7 cellular contexts compared by ENCODE assay signal in genomic region chr3:111548060-111548459, GRCh38. TPM values are rescaled to one million over a fixed set of nuclear protein-coding genes. Genes with fewer than 3 reads are reported as not detected.
DNase-seq lines count a peak whose midpoint lies in the region; ATAC-seq and TF ChIP-seq lines count a peak whose summit lies in the region.

No MANE protein-coding gene starts in this region.

- peak overlapping the region in 2 of 8 donors; percentile 0 to 17 for H3K4me3 Mint-ChIP-seq in naive B cell

- H3K27me3 ChIP-seq in IMR-90 (ENCODE audit: control insufficient read depth, insufficient read depth, low read length) (no peaks in the 10 kb centered on the region; the same call in 1 of the 2 replicates), right cardiac atrium (ENCODE audit: control insufficient read depth, insufficient read depth) (no peaks in the 10 kb centered on the region)

- H3K9me3 Mint-ChIP-seq in naive B cell, result no peaks in the 10 kb centered on the region

- H2BK15ac ChIP-seq in IMR-90 (ENCODE audit: low read depth, low read length), result no peak overlapping the region

- H2BK5ac ChIP-seq in IMR-90 (ENCODE audit: low read depth, low read length, poor library complexity, severe bottlenecking), result no peak overlapping the region

- no peaks in the 10 kb centered on the region for H4K20me1 ChIP-seq in IMR-90 (ENCODE audit: insufficient read depth, low read length)

- no peak overlapping the region for H4K91ac ChIP-seq in IMR-90 (ENCODE audit: insufficient read depth, low read depth, low read length)

- peak; percentile 71 for ATAC-seq in GM18858 (IDR thresholded peaks at IDR 0.05; ENCODE audit: unreplicated experiment)
- ATAC-seq in GM21737 (IDR thresholded peaks at IDR 0.05; ENCODE audit: unreplicated experiment), result peak; percentile 63
- ATAC-seq in IMR-90 (ENCODE audit: low read depth), result no peak
- ATAC-seq in naive B cell (ENCODE audit: low read depth in 2 of 2), result peak; percentile 45 to 52
- no peak for ATAC-seq in right cardiac atrium

- intact Hi-C loops in IMR-90 (cut with micrococcal nuclease), result no loop called here
- intact Hi-C loops in right cardiac atrium (cut with DNase I), result no loop called here

- no peaks in the 10 kb centered on the region for H3K4me1 ChIP-seq in IMR-90 (ENCODE audit: control insufficient read depth, insufficient read depth, low read length)
- no peaks in the 10 kb centered on the region for H3K4me1 ChIP-seq in right cardiac atrium (ENCODE audit: control insufficient read depth, insufficient read depth, low read length)

- peak overlapping the region in 3 of 6 donors; percentile 1 to 82 (median 79) for H3K27ac Mint-ChIP-seq in naive B cell

- no TSS peak for BruUV-seq in IMR-90 (replicated peaks; lab: Mats Ljungman, UMichigan)

- DNase-seq in IMR-90 (peak; percentile 19), naive B cell (no peak), OCI-M2 (lab: John Stamatoyannopoulos, UW; ENCODE audit: unreplicated experiment) (no peak), right cardiac atrium (no peak), AG08395 (ENCODE audit: low spot score) (no peak)

- no peak overlapping the region; a peak in 1 of 4 replicates for H4K8ac ChIP-seq in IMR-90 (ENCODE audit: low read depth in 2 of 2, low read length in 2 of 2)

- no CpG with 5 or more reads among the region's 1 CpG for WGBS in IMR-90 (ENCODE audit: extremely low coverage in 2 of 2, insufficient read length in 1 of 2), 2 experiments
- WGBS in right cardiac atrium, result 89% methylated on average over 1 of the region's 1 CpG

- H3K9ac ChIP-seq in IMR-90 (ENCODE audit: low read depth, low read length), result no peak overlapping the region

- TF ChIP-seq CTCF in IMR-90 (conservative IDR thresholded peaks at IDR 0.05; ENCODE audit: low read depth, low read length), result no peak

- POLR2A ChIA-PET in IMR-90 (lab: Charles Lee; ENCODE audit: unreplicated experiment), result no interaction called here

- H3K27ac ChIP-seq in IMR-90 (ENCODE audit: insufficient read depth, low read length) (no peak overlapping the region), right cardiac atrium (ENCODE audit: low read length) (no peak overlapping the region)

- TF ChIP-seq POLR2A in IMR-90 (IDR thresholded peaks at IDR 0.05; ENCODE audit: low read depth, low read length), result no peak

- no peak overlapping the region for H3K56ac ChIP-seq in IMR-90 (ENCODE audit: extremely low read depth, insufficient read depth, low read length)

- no peak overlapping the region for H2AK9ac ChIP-seq in IMR-90 (replicated peaks; ENCODE audit: low read depth, low read length, poor library complexity)

- no peaks in the 10 kb centered on the region for H3K9me1 ChIP-seq in IMR-90 (ENCODE audit: insufficient read depth, low read length)

- no peaks in the 10 kb centered on the region for H3K9me3 ChIP-seq in IMR-90 (ENCODE audit: control insufficient read depth, insufficient read depth, low read length)
- no peaks in the 10 kb centered on the region for H3K9me3 ChIP-seq in right cardiac atrium (ENCODE audit: control insufficient read depth, low read length)

- no peak overlapping the region for H2BK120ac ChIP-seq in IMR-90 (ENCODE audit: low read depth, low read length)

- H3K79me1 ChIP-seq in IMR-90 (ENCODE audit: low read depth in 1 of 2, low read length in 2 of 2), result no peaks in the 10 kb centered on the region

- CTCF ChIA-PET in IMR-90 (lab: Yijun Ruan, JAX), result no interaction called here

- peaks cover 3 to 16% (median 6%) of the 10 kb centered on the region in 3 donors for H3K4me1 Mint-ChIP-seq in naive B cell

- H3K36me3 ChIP-seq in IMR-90 (ENCODE audit: control insufficient read depth, insufficient read depth, low read length), result no peaks in the 10 kb centered on the region

- H3K36me3 Mint-ChIP-seq in naive B cell, result no peaks in the 10 kb centered on the region

- TF ChIP-seq RAD21 in IMR-90 (IDR thresholded peaks at IDR 0.05; ENCODE audit: low read length), result no peak

- in situ Hi-C loops in IMR-90 (cut with MboI; ENCODE audit: low sequenced_read_pairs), result no loop called here

- no peak overlapping the region for H3K18ac ChIP-seq in IMR-90 (ENCODE audit: low read depth, low read length)

- no peak overlapping the region for H2AFZ ChIP-seq in IMR-90 (replicated peaks; ENCODE audit: low read length, poor library complexity)

- no peak overlapping the region for H3K4me3 ChIP-seq in IMR-90 (ENCODE audit: insufficient read depth, low read depth, low read length)
- no peak overlapping the region for H3K4me3 ChIP-seq in right cardiac atrium (ENCODE audit: low read length)

- H3K4ac ChIP-seq in IMR-90 (ENCODE audit: low read depth, low read length), result no peak overlapping the region

- H4K5ac ChIP-seq in IMR-90 (ENCODE audit: low read depth, low read length), result no peak overlapping the region

- no peak overlapping the region for H3K4me2 ChIP-seq in IMR-90 (ENCODE audit: low read depth, low read length)

- no peak overlapping the region for H3K14ac ChIP-seq in IMR-90 (replicated peaks; ENCODE audit: low read depth, low read length)

- no peaks in the 10 kb centered on the region for H3K27me3 Mint-ChIP-seq in naive B cell

- no peak overlapping the region for H3K23ac ChIP-seq in IMR-90 (ENCODE audit: low read depth, low read length)

- H2AK5ac ChIP-seq in IMR-90 (ENCODE audit: low read depth, low read length), result no peak overlapping the region

- no peak overlapping the region for H2BK20ac ChIP-seq in IMR-90 (ENCODE audit: low read depth, low read length)

- dilution Hi-C loops in IMR-90 (cut with HindIII; ENCODE audit: low sequenced_read_pairs, unreplicated experiment), result no loop called here

TF ChIP-seq in IMR-90, 13 proteins besides CTCF, POLR2A, EP300 and RAD21:
- TF ChIP-seq MXI1 (IDR thresholded peaks at IDR 0.05; ENCODE audit: borderline replicate concordance, low read depth, low read length) (no peak), RCOR1 (IDR thresholded peaks at IDR 0.05; ENCODE audit: insufficient replicate concordance, low read length) (no peak), NFE2L2 (IDR thresholded peaks at IDR 0.05; ENCODE audit: low read depth, low read length) (no peak), MAZ (IDR thresholded peaks at IDR 0.05; ENCODE audit: borderline replicate concordance, low read depth, low read length) (no peak), FOS (IDR thresholded peaks at IDR 0.05; ENCODE audit: low read depth, low read length) (no peak), CEBPB (IDR thresholded peaks at IDR 0.05; ENCODE audit: low read depth, low read length) (no peak), MAFK (IDR thresholded peaks at IDR 0.05; ENCODE audit: low read depth, low read length) (no peak), BHLHE40 (IDR thresholded peaks at IDR 0.05; ENCODE audit: low read depth, low read length) (no peak), USF2 (IDR thresholded peaks at IDR 0.05; ENCODE audit: low read depth, low read length) (no peak), RFX5 (IDR thresholded peaks at IDR 0.05; ENCODE audit: low read depth, low read length) (no peak), SMC3 (IDR thresholded peaks at IDR 0.05; ENCODE audit: low read depth, low read length) (no peak), CHD1 (IDR thresholded peaks at IDR 0.05; ENCODE audit: low read depth, low read length) (no peak)
- TF ChIP-seq, protein P1, sequence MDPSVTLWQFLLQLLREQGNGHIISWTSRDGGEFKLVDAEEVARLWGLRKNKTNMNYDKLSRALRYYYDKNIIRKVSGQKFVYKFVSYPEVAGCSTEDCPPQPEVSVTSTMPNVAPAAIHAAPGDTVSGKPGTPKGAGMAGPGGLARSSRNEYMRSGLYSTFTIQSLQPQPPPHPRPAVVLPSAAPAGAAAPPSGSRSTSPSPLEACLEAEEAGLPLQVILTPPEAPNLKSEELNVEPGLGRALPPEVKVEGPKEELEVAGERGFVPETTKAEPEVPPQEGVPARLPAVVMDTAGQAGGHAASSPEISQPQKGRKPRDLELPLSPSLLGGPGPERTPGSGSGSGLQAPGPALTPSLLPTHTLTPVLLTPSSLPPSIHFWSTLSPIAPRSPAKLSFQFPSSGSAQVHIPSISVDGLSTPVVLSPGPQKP (IDR thresholded peaks at IDR 0.05; ENCODE audit: borderline replicate concordance, low read depth, low read length), result no peak
TF ChIP-seq in IMR-90: peak in this region for 0.

RNA-seq across cellular contexts. Expression of gene CD96, which starts 6.1 kb away (rescaled TPM):
- total RNA-seq in IMR-90 (2012; rRNA removed), result 0.18 and 0.28 TPM in 2 replicates
- polyA plus RNA-seq in IMR-90 (2012; rRNA removed), result 0.05 and 0.06 TPM in 2 replicates
- 0.04 and 0.05 TPM in 2 replicates for polyA plus RNA-seq in IMR-90 (2012; cell fraction: cytosol; rRNA removed)
- 0.21 TPM in 1 of 2 replicates, not detected in the other for polyA plus RNA-seq in IMR-90 (2012; cell fraction: nucleus; rRNA removed; ENCODE audit: low replicate concordance)
- 100 to 1,000 TPM in 1 of 6 donors, 10 to 100 TPM in 2, 1 to 10 TPM in 3; 2.0 to 154 (median 38.9) TPM for polyA plus RNA-seq in naive B cell (ENCODE audit: low read depth in 6 of 6)
- total RNA-seq in right cardiac atrium, result 1 to 10 TPM in 1 of 4 donors, under 1 TPM in 3; 0.14 to 1.9 (median 0.49) TPM
- 0.16 TPM for polyA plus RNA-seq in right cardiac atrium

RNA-seq across cellular contexts. Expression of gene ZBED2, which starts 47.1 kb away (rescaled TPM):
- total RNA-seq in IMR-90 (2012; rRNA removed), result 0.72 and 1.1 TPM in 2 replicates
- 0.36 and 0.51 TPM in 2 replicates for polyA plus RNA-seq in IMR-90 (2012; rRNA removed)
- 0.15 and 0.34 TPM in 2 replicates for polyA plus RNA-seq in IMR-90 (2012; cell fraction: cytosol; rRNA removed)
- polyA plus RNA-seq in IMR-90 (2012; cell fraction: nucleus; rRNA removed; ENCODE audit: low replicate concordance), result 0.10 and 0.21 TPM in 2 replicates
- polyA plus RNA-seq in naive B cell (ENCODE audit: low read depth in 6 of 6), result 1 to 10 TPM in 3 of 6 donors, under 1 TPM in 3; 0.12 to 4.9 (median 1.4) TPM
- total RNA-seq in right cardiac atrium, result not detected
- not detected for polyA plus RNA-seq in right cardiac atrium

Comparison
In these comparisons a context has a peak if more than half of its experiments do, and no peak if none do; other contexts are left out.
1. ATAC-seq: peak in GM18858 (single experiment), GM21737 (single experiment) and naive B cell (2 of 2); none in IMR-90 (single experiment) and right cardiac atrium (0 of 2).